ENCODE assay signal across 8 cellular contexts in genomic region chr13:57629821-57630235, GRCh38. TPM values are rescaled to one million over a fixed set of nuclear protein-coding genes. Genes with fewer than 3 reads are reported as not detected.
A peak's percentile ranks its signal among the peaks of the same experiment; 100 is the strongest.
DNase-seq lines count a peak whose midpoint lies in the region; ATAC-seq and TF ChIP-seq lines count a peak whose summit lies in the region.

No MANE protein-coding gene starts in this region.

- no peak overlapping the region for H3K27ac ChIP-seq in thymus (ENCODE audit: low read depth)

- no peak for ATAC-seq in HG03378 (IDR thresholded peaks at IDR 0.05; ENCODE audit: unreplicated experiment)

- H3K27me3 ChIP-seq in mucosa of stomach (ENCODE audit: control insufficient read depth, insufficient read depth, low read length) = peaks cover 67% of the 10 kb centered on the region
- H3K27me3 ChIP-seq in thymus (ENCODE audit: control insufficient read depth, insufficient read depth) = peaks cover 40% of the 10 kb centered on the region

- peak overlapping the region; percentile 19 for H3K4me3 ChIP-seq in mucosa of stomach (ENCODE audit: low read length)
- peak overlapping the region; percentile 14 for H3K4me3 ChIP-seq in thymus (ENCODE audit: low read length)

- no peak overlapping the region for H3K9ac ChIP-seq in mucosa of stomach (ENCODE audit: low read length)

- no peaks in the 10 kb centered on the region for H3K36me3 ChIP-seq in mucosa of stomach (ENCODE audit: control insufficient read depth, insufficient read depth, low read length)
- no peaks in the 10 kb centered on the region for H3K36me3 ChIP-seq in thymus (ENCODE audit: control insufficient read depth, insufficient read depth)

- TF ChIP-seq CTCF in GM10266 (IDR thresholded peaks at IDR 0.05; ENCODE audit: control insufficient read depth, insufficient read depth, low read depth, missing control alignments) = no peak

- H3K9me3 ChIP-seq in mucosa of stomach (ENCODE audit: control insufficient read depth, low read length) (no peaks in the 10 kb centered on the region), thymus (ENCODE audit: control insufficient read depth) (peaks cover 11% of the 10 kb centered on the region)

- DNase-seq in GM10266 (ENCODE audit: extremely low spot score) = peak; percentile 72
- DNase-seq in NCI-H1417 (lab: John Stamatoyannopoulos, UW) = peak; percentile 95 to 99 (median 98)
- DNase-seq in activated T-cell treated with anti-CD3 and anti-CD28 coated beads, Interleukin-2, amount 50 U/mL, for 1 hour = peak; percentile 58
- DNase-seq in fibroblast of peridontal ligament (ENCODE audit: extremely low read depth) = peak; percentile 18
- no peak for DNase-seq in NK-92 (lab: John Stamatoyannopoulos, UW; ENCODE audit: unreplicated experiment)

- 3% methylated on average over 34 of the region's 34 CpGs for WGBS in thymus

- peaks cover 25% of the 10 kb centered on the region for H3K4me1 ChIP-seq in mucosa of stomach (ENCODE audit: control insufficient read depth, insufficient read depth, low read length)
- H3K4me1 ChIP-seq in thymus (ENCODE audit: control insufficient read depth, insufficient read depth, low read length) = no peaks in the 10 kb centered on the region

RNA-seq across cellular contexts. Expression of gene PCDH17, which starts 1.7 kb away (rescaled TPM):
- 0.39 TPM for polyA plus RNA-seq in thymus
